In the genomic region with DNA sequence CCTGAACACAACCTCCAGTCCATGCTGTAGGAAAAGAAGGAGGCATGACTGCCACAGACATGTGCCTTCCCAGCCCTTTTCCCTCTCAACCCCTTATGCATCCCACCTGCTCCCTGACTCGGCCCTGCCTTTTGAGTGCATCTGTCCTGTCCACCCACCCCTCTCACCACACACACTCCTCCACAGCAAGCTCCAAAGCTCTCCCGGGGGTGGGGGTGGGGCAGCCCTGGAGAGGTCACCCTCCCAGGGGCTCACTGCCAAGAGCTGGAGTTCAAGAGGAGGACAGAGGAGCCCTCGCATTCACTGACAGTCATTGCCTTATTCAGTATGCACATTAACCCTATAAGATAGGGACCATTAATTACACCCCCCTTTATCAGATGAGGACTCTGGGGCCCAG, we compare ENCODE assay signal across 14 cellular contexts.
"Had no signal": no experiment of that assay in that cellular context is flagged by ENCODE, and none has a peak within 500 bp of the region (broad histone marks: within the 10 kb centered on the region; RNA-seq: fewer than 3 reads in every experiment).

No MANE protein-coding gene starts in this region.

- H3K9me3 ChIP-seq: tibial nerve, uterus had no signal

- H3K4me3 ChIP-seq: skin epidermis, tibial nerve, uterus had no signal

- DNase-seq: activated CD4-positive, alpha-beta T cell treated with anti-CD3 and anti-CD28 coated beads for 1 hour; activated CD4-positive, alpha-beta T cell treated with anti-CD3 and anti-CD28 coated beads, Interleukin-2, amount 50 U/mL, for 4 hours; activated effector memory CD4-positive, alpha-beta T cell treated with anti-CD3 and anti-CD28 coated beads, Interleukin-2, amount 50 U/mL, for 16 hours; activated T-cell treated with anti-CD3 and anti-CD28 coated beads, Interleukin-2, amount 50 U/mL, for 72 hours; foreskin keratinocyte; mesenchymal stem cell; natural killer cell; T-helper 2 cell; uterus had no signal

- H3K27ac Mint-ChIP-seq: activated naive CD4-positive, alpha-beta T cell treated with anti-CD3 and anti-CD28 coated beads, Interleukin-2, amount 50 U/mL, for 24 hours; activated T-cell treated with anti-CD3 and anti-CD28 coated beads, Interleukin-2, amount 50 U/mL, for 72 hours; natural killer cell; stimulated activated naive CD8-positive, alpha-beta T cell treated with anti-CD3 and anti-CD28 coated beads, Interleukin-15, Interleukin-2, amounts not matched to agents 100 ng/mL and 50 ng/mL, for 24 hours had no signal

- H3K27me3 ChIP-seq: foreskin keratinocyte, tibial nerve, uterus had no signal

- H3K9me3 Mint-ChIP-seq: activated naive CD4-positive, alpha-beta T cell treated with anti-CD3 and anti-CD28 coated beads, Interleukin-2, amount 50 U/mL, for 24 hours; activated T-cell treated with anti-CD3 and anti-CD28 coated beads, Interleukin-2, amount 50 U/mL, for 72 hours; natural killer cell; stimulated activated naive CD8-positive, alpha-beta T cell treated with anti-CD3 and anti-CD28 coated beads, Interleukin-15, Interleukin-2, amounts not matched to agents 100 ng/mL and 50 ng/mL, for 24 hours had no signal

- H3K4me3 Mint-ChIP-seq: activated naive CD4-positive, alpha-beta T cell treated with anti-CD3 and anti-CD28 coated beads, Interleukin-2, amount 50 U/mL, for 24 hours; activated T-cell treated with anti-CD3 and anti-CD28 coated beads, Interleukin-2, amount 50 U/mL, for 72 hours; natural killer cell; stimulated activated naive CD8-positive, alpha-beta T cell treated with anti-CD3 and anti-CD28 coated beads, Interleukin-15, Interleukin-2, amounts not matched to agents 100 ng/mL and 50 ng/mL, for 24 hours had no signal

- H3K4me1 ChIP-seq: foreskin keratinocyte, uterus had no signal

- ATAC-seq: activated T-cell treated with anti-CD3 and anti-CD28 coated beads, Interleukin-2, amount 50 U/mL, for 72 hours; foreskin keratinocyte; natural killer cell had no signal

- H3K36me3 ChIP-seq: tibial nerve, uterus had no signal

- H3K36me3 Mint-ChIP-seq: activated naive CD4-positive, alpha-beta T cell treated with anti-CD3 and anti-CD28 coated beads, Interleukin-2, amount 50 U/mL, for 24 hours; natural killer cell had no signal

- H3K4me1 Mint-ChIP-seq: activated naive CD4-positive, alpha-beta T cell treated with anti-CD3 and anti-CD28 coated beads, Interleukin-2, amount 50 U/mL, for 24 hours; natural killer cell had no signal

- H3K27ac ChIP-seq: foreskin keratinocyte, skin epidermis, tibial nerve, uterus, VCaP had no signal

- H3K27me3 Mint-ChIP-seq: activated naive CD4-positive, alpha-beta T cell treated with anti-CD3 and anti-CD28 coated beads, Interleukin-2, amount 50 U/mL, for 24 hours; stimulated activated naive CD8-positive, alpha-beta T cell treated with anti-CD3 and anti-CD28 coated beads, Interleukin-15, Interleukin-2, amounts not matched to agents 100 ng/mL and 50 ng/mL, for 24 hours had no signal
